11 cellular contexts compared by ENCODE assay signal in genomic region chr4:26105815-26106699, GRCh38.
DNase-seq lines count a peak whose midpoint lies in the region; ATAC-seq, FAIRE-seq and TF ChIP-seq lines count a peak whose summit lies in the region.
"Had no signal": no experiment of that assay in that cellular context is flagged by ENCODE, and none has a peak within 500 bp of the region (broad histone marks: within the 10 kb centered on the region; RNA-seq: fewer than 3 reads in every experiment).

No MANE protein-coding gene starts in this region.

- ATAC-seq in sciatic nerve (peak; percentile 91), WTC11 (no peak)
- ATAC-seq in activated CD4-positive, alpha-beta T cell treated with anti-CD3 and anti-CD28 coated beads for 36 hours: no peak

- H3K36me3 ChIP-seq in PC-9 (ENCODE audit: low read depth): no peaks in the 10 kb centered on the region

- H3K27me3 Mint-ChIP-seq in activated CD4-positive, alpha-beta T cell treated with anti-CD3 and anti-CD28 coated beads for 36 hours: peaks cover 14% of the 10 kb centered on the region
- H3K27me3 Mint-ChIP-seq in WTC11 (ENCODE audit: low read depth): no peaks in the 10 kb centered on the region
- H3K27me3 Mint-ChIP-seq: IgD-negative memory B cell had no signal

- peaks cover 17% of the 10 kb centered on the region; the same call in 1 of the 2 replicates for H3F3A ChIP-seq in PC-9 (ENCODE audit: insufficient read depth, low read depth)

- CTCF ChIA-PET in RWPE1 (lab: Yijun Ruan, JAX): no interaction called here
- CTCF ChIA-PET in PC-9 (lab: Charles Lee): interaction anchor here (0.7 kb wide), 1 partner anchor 112 kb away, joined by 3 read pairs; no protein-coding TSS in a partner anchor
- CTCF ChIA-PET in activated CD4-positive, alpha-beta T cell treated with anti-CD3 and anti-CD28 coated beads for 36 hours (lab: Charles Lee): interaction anchor here (0.8 to 1.0 kb wide), 2 partner anchors 12 to 39 kb away, joined by 4 read pairs; no protein-coding TSS in a partner anchor
- CTCF ChIA-PET in WTC11 (lab: Charles Lee): no interaction called here

- peak; percentile 26 for FAIRE-seq in GM12891 (lab: Jason Lieb, UNC)

- H3K9me3 ChIP-seq in PC-9 (ENCODE audit: insufficient read depth, low read depth): no peaks in the 10 kb centered on the region

- H3K9me3 Mint-ChIP-seq in activated CD4-positive, alpha-beta T cell treated with anti-CD3 and anti-CD28 coated beads for 36 hours (ENCODE audit: low read depth): no peaks in the 10 kb centered on the region
- H3K9me3 Mint-ChIP-seq in WTC11: peaks cover 5% of the 10 kb centered on the region; the same call in 1 of the 2 replicates
- H3K9me3 Mint-ChIP-seq: IgD-negative memory B cell had no signal

- H3K79me2 ChIP-seq in PC-9 (ENCODE audit: low read depth): no peaks in the 10 kb centered on the region

- H3K36me3 Mint-ChIP-seq in activated CD4-positive, alpha-beta T cell treated with anti-CD3 and anti-CD28 coated beads for 36 hours (ENCODE audit: low read depth): no peaks in the 10 kb centered on the region
- H3K36me3 Mint-ChIP-seq in WTC11: no peaks in the 10 kb centered on the region
- H3K36me3 Mint-ChIP-seq: IgD-negative memory B cell had no signal

- intact Hi-C loops in sciatic nerve (cut with DNase I) (no loop called here), PC-9 (cut with micrococcal nuclease; ENCODE audit: unreplicated experiment) (no loop called here)
- intact Hi-C loops in activated CD4-positive, alpha-beta T cell treated with anti-CD3 and anti-CD28 coated beads for 36 hours (cut with DNase I, micrococcal nuclease): no loop called here

- TF ChIP-seq CTCF in RWPE1 (conservative IDR thresholded peaks at IDR 0.05; ENCODE audit: low read depth) (no peak), PC-9 (conservative IDR thresholded peaks at IDR 0.05) (no peak), WTC11 (IDR thresholded peaks at IDR 0.05) (no peak)

- no peak overlapping the region for H3K4me3 ChIP-seq in PC-9

- no peak overlapping the region for H3K27ac ChIP-seq in RWPE1
- no peak overlapping the region for H3K27ac ChIP-seq in PC-9

- peaks cover 11% of the 10 kb centered on the region for H3K4me1 ChIP-seq in PC-9 (replicated peaks; ENCODE audit: insufficient read depth)

- H3K9me2 ChIP-seq in PC-9 (ENCODE audit: insufficient read depth): no peaks in the 10 kb centered on the region

- H4K20me1 ChIP-seq in PC-9 (ENCODE audit: insufficient read depth): no peaks in the 10 kb centered on the region

- no peaks in the 10 kb centered on the region for H3K27me3 ChIP-seq in PC-9 (ENCODE audit: insufficient read depth, low read depth)

- POLR2A ChIA-PET in RWPE1 (lab: Yijun Ruan, JAX; ENCODE audit: low non-redundant PET): no interaction called here
- POLR2A ChIA-PET in PC-9 (lab: Charles Lee; ENCODE audit: unreplicated experiment): no interaction called here
- POLR2A ChIA-PET in activated CD4-positive, alpha-beta T cell treated with anti-CD3 and anti-CD28 coated beads for 36 hours (lab: Charles Lee): no interaction called here
- POLR2A ChIA-PET in WTC11 (lab: Charles Lee): no interaction called here

- no peak overlapping the region for H2AFZ ChIP-seq in PC-9

- TF ChIP-seq POLR2A in GM12891 (IDR thresholded peaks at IDR 0.05; ENCODE audit: low read depth, low read length): no peak

- H3K4me2 ChIP-seq in PC-9: no peak overlapping the region

- no peaks in the 10 kb centered on the region for H3K4me1 Mint-ChIP-seq in activated CD4-positive, alpha-beta T cell treated with anti-CD3 and anti-CD28 coated beads for 36 hours
- no peaks in the 10 kb centered on the region for H3K4me1 Mint-ChIP-seq in WTC11
- H3K4me1 Mint-ChIP-seq: IgD-negative memory B cell had no signal

- H3K27ac Mint-ChIP-seq in activated CD4-positive, alpha-beta T cell treated with anti-CD3 and anti-CD28 coated beads for 36 hours: no peak overlapping the region
- no peak overlapping the region for H3K27ac Mint-ChIP-seq in WTC11
- H3K27ac Mint-ChIP-seq: IgD-negative memory B cell had no signal

- no peak overlapping the region for H3K4me3 Mint-ChIP-seq in activated CD4-positive, alpha-beta T cell treated with anti-CD3 and anti-CD28 coated beads for 36 hours
- H3K4me3 Mint-ChIP-seq in WTC11: no peak overlapping the region
- H3K4me3 Mint-ChIP-seq: IgD-negative memory B cell had no signal

- BruUV-seq in PC-9 (replicated peaks; lab: Mats Ljungman, UMichigan): no TSS peak

- no peak for DNase-seq in GM12891 (ENCODE audit: insufficient read length, low spot score)
- peak; percentile 59 for DNase-seq in RWPE1 (ENCODE audit: low spot score)
- peak; percentile 42 for DNase-seq in fibroblast of gingiva (ENCODE audit: low read depth)
- DNase-seq in sciatic nerve (ENCODE audit: low spot score): no peak
- no peak for DNase-seq in PC-9
- no peak for DNase-seq in activated CD4-positive, alpha-beta T cell treated with anti-CD3 and anti-CD28 coated beads for 36 hours
- DNase-seq in WTC11 (ENCODE audit: low spot score): no peak
- DNase-seq in NCI-H1048 (lab: John Stamatoyannopoulos, UW): no peak
- DNase-seq: activated naive CD4-positive, alpha-beta T cell treated with anti-CD3 and anti-CD28 coated beads, Interleukin-2, amount 50 U/mL, for 16 hours; NCI-H82 had no signal

TF ChIP-seq in GM12891, 5 proteins besides CTCF, POLR2A, EP300 and RAD21:
- no peak for TF ChIP-seq POU2F2 (IDR thresholded peaks at IDR 0.05; ENCODE audit: low read depth, low read length)
- TF ChIP-seq SPI1 (IDR thresholded peaks at IDR 0.05; ENCODE audit: low read depth, low read length): peak; percentile 48; the same call in 1 of the 2 replicates
- no peak for TF ChIP-seq PAX5 (IDR thresholded peaks at IDR 0.05; ENCODE audit: insufficient read depth, low read length, severe bottlenecking)
TF ChIP-seq in GM12891: peak in this region for 1.

TF ChIP-seq in WTC11, 78 proteins besides CTCF, POLR2A, EP300 and RAD21 (continues in another document):
- TF ChIP-seq SMAD3 (CRISPR knock-in tag; IDR thresholded peaks at IDR 0.05; ENCODE audit: borderline replicate concordance) (no peak), ATF1 (CRISPR knock-in tag; IDR thresholded peaks at IDR 0.05) (no peak), NR3C1 (CRISPR knock-in tag; conservative IDR thresholded peaks at IDR 0.05; ENCODE audit: low read depth) (no peak), ZBTB21 (CRISPR knock-in tag; IDR thresholded peaks at IDR 0.05; ENCODE audit: borderline replicate concordance) (no peak), FOXP4 (CRISPR knock-in tag; IDR thresholded peaks at IDR 0.05) (no peak), PRRX2 (CRISPR knock-in tag; IDR thresholded peaks at IDR 0.05) (no peak), ZNF219 (CRISPR knock-in tag; IDR thresholded peaks at IDR 0.05; ENCODE audit: borderline replicate concordance) (no peak), RORB (CRISPR knock-in tag; IDR thresholded peaks at IDR 0.05) (no peak), TEAD4 (CRISPR knock-in tag; IDR thresholded peaks at IDR 0.05) (no peak), PRDM15 (CRISPR knock-in tag; IDR thresholded peaks at IDR 0.05) (no peak), TEAD1 (CRISPR knock-in tag; IDR thresholded peaks at IDR 0.05) (no peak), PREB (CRISPR knock-in tag; IDR thresholded peaks at IDR 0.05; ENCODE audit: borderline replicate concordance) (no peak), ZNF232 (CRISPR knock-in tag; IDR thresholded peaks at IDR 0.05) (no peak)

Comparison
In these comparisons a context has a peak if more than half of its experiments do, and no peak if none do; other contexts are left out.
1. DNase-seq: peak in RWPE1 (single experiment) and fibroblast of gingiva (single experiment); none in GM12891 (single experiment), sciatic nerve (single experiment), PC-9 (0 of 2), activated CD4-positive, alpha-beta T cell treated with anti-CD3 and anti-CD28 coated beads for 36 hours (single experiment), WTC11 (single experiment) and NCI-H1048 (single experiment).
2. CTCF ChIA-PET loops: an anchor here in PC-9 (0.7 kb wide) and activated CD4-positive, alpha-beta T cell treated with anti-CD3 and anti-CD28 coated beads for 36 hours (0.8 to 1.0 kb wide); none called in RWPE1 and WTC11.